ENCODE assay signal across 1 cellular context in the genomic region with DNA sequence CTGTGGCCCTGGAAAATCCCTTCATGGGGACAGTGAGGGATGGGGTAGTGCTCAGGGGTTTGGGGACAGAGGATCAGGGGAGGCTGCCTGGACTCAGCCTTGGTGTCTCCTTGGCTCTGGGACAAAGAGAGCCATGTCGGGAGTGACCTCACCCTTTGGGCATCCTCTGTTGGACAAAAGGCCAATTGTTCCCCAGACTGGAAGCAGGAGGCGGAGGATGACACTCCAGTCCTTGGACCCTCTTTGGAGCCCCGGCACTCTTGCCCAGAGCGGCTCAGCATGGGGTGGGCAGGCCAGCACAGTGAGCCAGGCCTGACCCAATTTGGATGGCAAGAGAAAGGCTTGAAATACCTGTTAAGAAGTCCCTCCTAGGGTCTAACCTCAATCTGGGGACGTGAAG.
TF ChIP-seq lines count a peak whose summit lies in the region.

No MANE protein-coding gene starts in this region.

TF ChIP-seq in SK-N-SH treated with all-trans-retinoic acid at 6 μM for 48 hours, 23 proteins besides CTCF, POLR2A, EP300 and RAD21 (continued from another document):
- TF ChIP-seq, protein P1, sequence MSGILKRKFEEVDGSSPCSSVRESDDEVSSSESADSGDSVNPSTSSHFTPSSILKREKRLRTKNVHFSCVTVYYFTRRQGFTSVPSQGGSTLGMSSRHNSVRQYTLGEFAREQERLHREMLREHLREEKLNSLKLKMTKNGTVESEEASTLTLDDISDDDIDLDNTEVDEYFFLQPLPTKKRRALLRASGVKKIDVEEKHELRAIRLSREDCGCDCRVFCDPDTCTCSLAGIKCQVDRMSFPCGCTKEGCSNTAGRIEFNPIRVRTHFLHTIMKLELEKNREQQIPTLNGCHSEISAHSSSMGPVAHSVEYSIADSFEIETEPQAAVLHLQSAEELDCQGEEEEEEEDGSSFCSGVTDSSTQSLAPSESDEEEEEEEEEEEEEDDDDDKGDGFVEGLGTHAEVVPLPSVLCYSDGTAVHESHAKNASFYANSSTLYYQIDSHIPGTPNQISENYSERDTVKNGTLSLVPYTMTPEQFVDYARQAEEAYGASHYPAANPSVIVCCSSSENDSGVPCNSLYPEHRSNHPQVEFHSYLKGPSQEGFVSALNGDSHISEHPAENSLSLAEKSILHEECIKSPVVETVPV (CRISPR knock-in tag; IDR thresholded peaks at IDR 0.05) = no peak
- TF ChIP-seq RARB (CRISPR knock-in tag; IDR thresholded peaks at IDR 0.05) (no peak), OSR1 (CRISPR knock-in tag; IDR thresholded peaks at IDR 0.05) (no peak), BACH2 (CRISPR knock-in tag; IDR thresholded peaks at IDR 0.05; ENCODE audit: borderline replicate concordance) (no peak), ARNTL (CRISPR knock-in tag; IDR thresholded peaks at IDR 0.05; ENCODE audit: borderline replicate concordance, low read depth) (no peak), SNAI2 (CRISPR knock-in tag; IDR thresholded peaks at IDR 0.05) (no peak; the same call in 1 of the 2 replicates), TOX (CRISPR knock-in tag; IDR thresholded peaks at IDR 0.05; ENCODE audit: borderline replicate concordance) (no peak), ESRRG (CRISPR knock-in tag; IDR thresholded peaks at IDR 0.05) (no peak), TCF4 (CRISPR knock-in tag; IDR thresholded peaks at IDR 0.05; ENCODE audit: borderline replicate concordance) (no peak), ZFP30 (CRISPR knock-in tag; IDR thresholded peaks at IDR 0.05) (no peak)
- TF ChIP-seq, protein P2, sequence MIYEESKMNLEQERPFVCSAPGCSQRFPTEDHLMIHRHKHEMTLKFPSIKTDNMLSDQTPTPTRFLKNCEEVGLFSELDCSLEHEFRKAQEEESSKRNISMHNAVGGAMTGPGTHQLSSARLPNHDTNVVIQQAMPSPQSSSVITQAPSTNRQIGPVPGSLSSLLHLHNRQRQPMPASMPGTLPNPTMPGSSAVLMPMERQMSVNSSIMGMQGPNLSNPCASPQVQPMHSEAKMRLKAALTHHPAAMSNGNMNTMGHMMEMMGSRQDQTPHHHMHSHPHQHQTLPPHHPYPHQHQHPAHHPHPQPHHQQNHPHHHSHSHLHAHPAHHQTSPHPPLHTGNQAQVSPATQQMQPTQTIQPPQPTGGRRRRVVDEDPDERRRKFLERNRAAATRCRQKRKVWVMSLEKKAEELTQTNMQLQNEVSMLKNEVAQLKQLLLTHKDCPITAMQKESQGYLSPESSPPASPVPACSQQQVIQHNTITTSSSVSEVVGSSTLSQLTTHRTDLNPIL (CRISPR knock-in tag; IDR thresholded peaks at IDR 0.05; ENCODE audit: low read depth) = no peak
TF ChIP-seq in SK-N-SH treated with all-trans-retinoic acid at 6 μM for 48 hours: peak in this region for 0.
